Comparison of ENCODE assay signal across 9 cellular contexts in the genomic region with DNA sequence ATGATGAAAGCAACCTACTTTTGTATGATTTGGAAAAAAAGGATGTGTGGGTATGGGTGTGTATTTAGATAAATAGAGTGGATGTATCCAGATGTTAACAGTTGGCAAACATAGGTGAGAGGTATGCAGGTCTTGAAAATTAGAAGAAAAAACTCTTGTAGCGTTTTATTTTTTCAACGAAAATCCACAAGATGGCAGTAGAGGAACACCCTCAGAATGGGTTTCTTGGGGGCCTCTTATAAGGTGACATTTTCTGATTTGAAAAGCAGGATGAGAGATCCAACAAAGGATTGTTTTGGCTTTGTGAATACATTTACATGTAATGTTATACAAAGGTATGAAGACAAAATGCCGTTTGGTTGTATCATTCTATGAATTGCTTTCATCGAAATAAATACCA.
DNase-seq lines count a peak whose midpoint lies in the region; ATAC-seq and TF ChIP-seq lines count a peak whose summit lies in the region.
"Had no signal": no experiment of that assay in that cellular context is flagged by ENCODE, and none has a peak within 500 bp of the region (broad histone marks: within the 10 kb centered on the region; RNA-seq: fewer than 3 reads in every experiment).

No MANE protein-coding gene starts in this region.

- no peaks in the 10 kb centered on the region for H3K79me2 ChIP-seq in neural progenitor cell (ENCODE audit: low read depth)

- no peaks in the 10 kb centered on the region for H3K36me3 ChIP-seq in neural progenitor cell
- H3K36me3 ChIP-seq: SJSA1 had no signal

- peak; percentile 74 for ATAC-seq in GM21529 (IDR thresholded peaks at IDR 0.05; ENCODE audit: unreplicated experiment)
- no peak for ATAC-seq in HG03442 (IDR thresholded peaks at IDR 0.05; ENCODE audit: unreplicated experiment)
- no peak for ATAC-seq in GM21423 (IDR thresholded peaks at IDR 0.05; ENCODE audit: unreplicated experiment)

- no peaks in the 10 kb centered on the region for H3K4me1 ChIP-seq in neural progenitor cell
- H3K4me1 ChIP-seq: SJSA1 had no signal

- peak; percentile 18 for DNase-seq in D341Med (ENCODE audit: low spot score)
- peak; percentile 9 to 64 for DNase-seq in NCI-H526 (lab: John Stamatoyannopoulos, UW)
- peak; percentile 48 for DNase-seq in dedifferentiated amniotic fluid mesenchymal stem cell (ENCODE audit: extremely low spot score)
- peak; percentile 56 for DNase-seq in neural progenitor cell (ENCODE audit: low spot score)
- no peak for DNase-seq in islet precursor cell

- no peaks in the 10 kb centered on the region for H3K4me1 Mint-ChIP-seq in neural progenitor cell

- no peak overlapping the region for H3K4me3 Mint-ChIP-seq in neural progenitor cell

- H3K9ac ChIP-seq in neural progenitor cell, result no peak overlapping the region

- no peak overlapping the region for H3K4me3 ChIP-seq in neural progenitor cell
- H3K4me3 ChIP-seq: SJSA1 had no signal

- H3F3A ChIP-seq in neural progenitor cell (ENCODE audit: low read depth), result no peaks in the 10 kb centered on the region

- no peak overlapping the region for H3K4me2 ChIP-seq in neural progenitor cell

- H3K27me3 Mint-ChIP-seq in neural progenitor cell (ENCODE audit: insufficient read depth, low read depth), result no peaks in the 10 kb centered on the region

- H3K27me3 ChIP-seq in neural progenitor cell, result no peaks in the 10 kb centered on the region
- H3K27me3 ChIP-seq: SJSA1 had no signal

- no peaks in the 10 kb centered on the region for H3K36me3 Mint-ChIP-seq in neural progenitor cell

- H4K20me1 ChIP-seq in neural progenitor cell (ENCODE audit: low read depth), result no peaks in the 10 kb centered on the region

- no peak overlapping the region for H3K27ac Mint-ChIP-seq in neural progenitor cell

- TF ChIP-seq CTCF in neural progenitor cell (IDR thresholded peaks at IDR 0.05), result peak; percentile 65

- H3K27ac ChIP-seq in neural progenitor cell, result no peak overlapping the region
- H3K27ac ChIP-seq: SJSA1 had no signal

- H3K9me3 Mint-ChIP-seq in neural progenitor cell, result no peaks in the 10 kb centered on the region

- H3K9me3 ChIP-seq in neural progenitor cell (ENCODE audit: low read depth), result peaks cover 4% of the 10 kb centered on the region
- H3K9me3 ChIP-seq: SJSA1 had no signal

- no peak overlapping the region for H2AFZ ChIP-seq in neural progenitor cell (replicated peaks)
